Comparison of ENCODE assay signal across 19 cellular contexts in the genomic region with DNA sequence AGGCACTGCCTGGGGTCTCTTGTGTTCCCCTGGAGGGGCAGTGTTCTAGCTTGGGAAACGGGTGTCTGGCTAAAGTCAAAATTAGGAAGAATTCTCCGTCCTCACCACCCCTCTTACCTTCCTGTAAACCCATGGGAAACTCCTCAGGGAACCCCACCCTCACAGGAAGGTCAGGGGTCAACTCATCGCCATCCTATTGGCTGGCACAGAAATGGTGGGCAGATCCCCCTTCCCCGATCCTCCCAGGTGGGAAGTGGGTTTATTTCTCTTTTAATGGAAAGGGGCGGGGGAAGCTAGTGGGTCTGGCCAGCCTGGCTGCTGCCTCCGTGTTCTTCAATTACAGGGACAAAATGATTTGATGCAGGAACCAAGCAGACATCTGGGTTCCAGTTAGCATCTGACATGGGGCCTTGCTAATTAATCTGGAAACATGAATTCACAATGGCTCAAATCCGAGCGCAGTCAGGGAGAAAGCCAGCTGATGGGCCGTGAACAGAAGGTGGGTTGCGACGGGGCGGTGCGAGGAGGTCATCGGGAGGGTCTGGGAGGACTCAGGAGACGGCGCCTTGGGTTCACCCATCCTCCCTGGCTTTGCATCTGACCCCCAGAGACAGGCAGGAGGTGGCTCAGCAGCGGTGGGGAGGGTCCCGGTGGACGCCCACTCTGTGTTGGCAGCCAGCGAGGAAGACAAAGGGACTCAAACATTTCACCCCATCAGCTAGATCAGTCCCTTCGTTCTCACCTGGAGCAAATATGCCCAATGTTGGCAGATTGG.
"Had no signal": no experiment of that assay in that cellular context is flagged by ENCODE, and none has a peak within 500 bp of the region (broad histone marks: within the 10 kb centered on the region; RNA-seq: fewer than 3 reads in every experiment).

No MANE protein-coding gene starts in this region.

- H3K4me3 Mint-ChIP-seq: activated B cell treated with CpG ODN at 0.5 μM for 24 hours; activated CD4-positive, alpha-beta memory T cell treated with anti-CD3 and anti-CD28 coated beads, Interleukin-2, amount 10 ng/mL, durations not matched to agents 7 days and 5 days; activated CD8-positive, alpha-beta memory T cell treated with anti-CD3 and anti-CD28 coated beads, Interleukin-2, amount 10 ng/mL, durations not matched to agents 7 days and 5 days; activated naive CD4-positive, alpha-beta T cell treated with anti-CD3 and anti-CD28 coated beads for 36 hours; immature natural killer cell; naive thymus-derived CD8-positive, alpha-beta T cell; T-helper 2 cell treated with Interferon-gamma antibody and Interleukin-4, amounts not matched to agents 5 μg/mL and 100 μg/mL, for 36 hours had no signal

- H3K9me3 Mint-ChIP-seq: activated B cell treated with CpG ODN at 0.5 μM for 24 hours; activated CD4-positive, alpha-beta memory T cell treated with anti-CD3 and anti-CD28 coated beads, Interleukin-2, amount 10 ng/mL, durations not matched to agents 7 days and 5 days; activated naive CD4-positive, alpha-beta T cell treated with anti-CD3 and anti-CD28 coated beads for 36 hours; immature natural killer cell; naive thymus-derived CD8-positive, alpha-beta T cell; T-helper 2 cell treated with Interferon-gamma antibody and Interleukin-4, amounts not matched to agents 5 μg/mL and 100 μg/mL, for 36 hours had no signal

- DNase-seq: activated B cell treated with CpG ODN at 0.5 μM for 24 hours; activated CD4-positive, alpha-beta memory T cell treated with anti-CD3 and anti-CD28 coated beads, Interleukin-2, amount 10 ng/mL, durations not matched to agents 7 days and 5 days; activated CD4-positive, alpha-beta T cell treated with anti-CD3 and anti-CD28 coated beads for 4 hours; activated CD8-positive, alpha-beta memory T cell treated with anti-CD3 and anti-CD28 coated beads, Interleukin-2, amount 10 ng/mL, durations not matched to agents 7 days and 5 days; activated naive CD4-positive, alpha-beta T cell treated with anti-CD3 and anti-CD28 coated beads for 36 hours; brain microvascular endothelial cell; heart right ventricle; immature natural killer cell; mesenchymal stem cell; naive thymus-derived CD8-positive, alpha-beta T cell; nucleus accumbens; stimulated activated CD4-positive, alpha-beta T cell treated with anti-CD3 and anti-CD28 coated beads, Interleukin-2, amount 100 ng/mL, for 24 hours; stimulated activated naive CD4-positive, alpha-beta T cell treated with Interleukin-2 at 50 U/mL for 16 hours; thyroid gland had no signal

- H3K36me3 ChIP-seq: brain microvascular endothelial cell, gastroesophageal sphincter, heart right ventricle, thyroid gland had no signal

- H3K27ac Mint-ChIP-seq: activated B cell treated with CpG ODN at 0.5 μM for 24 hours; activated CD4-positive, alpha-beta memory T cell treated with anti-CD3 and anti-CD28 coated beads, Interleukin-2, amount 10 ng/mL, durations not matched to agents 7 days and 5 days; activated CD8-positive, alpha-beta memory T cell treated with anti-CD3 and anti-CD28 coated beads, Interleukin-2, amount 10 ng/mL, durations not matched to agents 7 days and 5 days; activated naive CD4-positive, alpha-beta T cell treated with anti-CD3 and anti-CD28 coated beads for 36 hours; immature natural killer cell; naive thymus-derived CD8-positive, alpha-beta T cell; T-helper 2 cell treated with Interferon-gamma antibody and Interleukin-4, amounts not matched to agents 5 μg/mL and 100 μg/mL, for 36 hours had no signal

- H3K4me1 Mint-ChIP-seq: activated B cell treated with CpG ODN at 0.5 μM for 24 hours; activated CD4-positive, alpha-beta memory T cell treated with anti-CD3 and anti-CD28 coated beads, Interleukin-2, amount 10 ng/mL, durations not matched to agents 7 days and 5 days; activated CD8-positive, alpha-beta memory T cell treated with anti-CD3 and anti-CD28 coated beads, Interleukin-2, amount 10 ng/mL, durations not matched to agents 7 days and 5 days; immature natural killer cell; naive thymus-derived CD8-positive, alpha-beta T cell had no signal

- H3K9me3 ChIP-seq: gastroesophageal sphincter, heart right ventricle, thyroid gland had no signal

- H3K27ac ChIP-seq: brain microvascular endothelial cell, coronary artery, gastroesophageal sphincter, heart right ventricle, thyroid gland had no signal

- H3K36me3 Mint-ChIP-seq: activated CD8-positive, alpha-beta memory T cell treated with anti-CD3 and anti-CD28 coated beads, Interleukin-2, amount 10 ng/mL, durations not matched to agents 7 days and 5 days; naive thymus-derived CD8-positive, alpha-beta T cell had no signal

- H3K4me3 ChIP-seq: coronary artery, gastroesophageal sphincter, heart right ventricle, thyroid gland had no signal

- ATAC-seq: activated CD8-positive, alpha-beta memory T cell treated with anti-CD3 and anti-CD28 coated beads, Interleukin-2, amount 10 ng/mL, durations not matched to agents 7 days and 5 days; esophagus mucosa; gastroesophageal sphincter; heart right ventricle; naive thymus-derived CD8-positive, alpha-beta T cell had no signal

- H3K4me1 ChIP-seq: gastroesophageal sphincter, thyroid gland had no signal

- FAIRE-seq: TTC549 had no signal

- H3K27me3 ChIP-seq: thyroid gland had no signal
